In the genomic region with DNA sequence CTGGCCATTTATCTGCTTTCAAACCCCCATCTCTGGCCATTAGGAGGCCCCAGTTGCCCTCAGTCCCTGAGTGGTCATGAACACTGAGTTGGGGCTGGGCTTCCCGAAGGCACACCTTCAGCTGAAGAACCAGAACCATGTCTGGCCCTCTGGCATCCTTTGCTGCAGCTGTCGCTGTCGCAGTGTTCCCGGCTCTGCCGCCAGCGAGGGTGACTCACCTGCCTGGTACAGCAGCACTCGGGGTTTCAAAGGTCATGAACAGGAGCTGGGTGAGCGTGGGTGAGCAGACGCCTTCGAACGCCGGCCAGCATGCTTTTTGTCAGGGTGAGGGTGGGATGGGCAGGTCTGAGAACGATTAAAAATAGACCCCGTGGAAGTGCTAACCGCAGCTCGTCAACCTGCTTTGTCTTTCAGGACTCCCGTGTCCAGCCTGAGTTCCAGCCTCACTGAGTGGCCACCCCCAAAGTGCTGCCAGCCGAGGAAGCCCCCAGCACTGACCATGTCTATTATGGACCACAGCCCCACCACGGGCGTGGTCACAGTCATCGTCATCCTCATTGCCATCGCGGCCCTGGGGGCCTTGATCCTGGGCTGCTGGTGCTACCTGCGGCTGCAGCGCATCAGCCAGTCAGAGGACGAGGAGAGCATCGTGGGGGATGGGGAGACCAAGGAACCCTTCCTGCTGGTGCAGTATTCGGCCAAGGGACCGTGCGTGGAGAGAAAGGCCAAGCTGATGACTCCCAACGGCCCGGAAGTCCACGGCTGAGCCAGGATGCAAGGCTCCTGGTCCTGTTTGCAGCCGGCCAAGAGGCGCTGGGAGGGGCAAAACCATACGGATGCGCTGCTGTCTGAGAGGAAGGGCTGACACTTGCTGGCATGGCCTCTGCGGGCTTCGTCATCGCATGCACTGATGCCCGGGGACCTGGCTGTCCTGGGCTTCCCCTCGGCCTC, we compare ENCODE assay signal across 8 cellular contexts. TPM values are rescaled to one million over a fixed set of nuclear protein-coding genes. Genes with fewer than 3 reads are reported as not detected.
DNase-seq lines count a peak whose midpoint lies in the region; ATAC-seq and TF ChIP-seq lines count a peak whose summit lies in the region.

No MANE protein-coding gene starts in this region.

- peaks cover 27 to 86% (median 57%) of the 10 kb centered on the region in 4 donors for H3K4me1 Mint-ChIP-seq in CD4-positive, alpha-beta memory T cell
- peaks cover 88% of the 10 kb centered on the region for H3K4me1 Mint-ChIP-seq in CD14-positive monocyte

- peaks cover 52% of the 10 kb centered on the region for H3K4me1 ChIP-seq in CD4-positive, alpha-beta memory T cell (ENCODE audit: insufficient read depth, low read length)
- H3K4me1 ChIP-seq in IMR-90 (ENCODE audit: control insufficient read depth, insufficient read depth, low read length) (peaks cover 19% of the 10 kb centered on the region), body of pancreas (peaks cover 52% of the 10 kb centered on the region)

- no peak overlapping the region for H3K14ac ChIP-seq in IMR-90 (replicated peaks; ENCODE audit: low read depth, low read length)

- no peak overlapping the region for H3K56ac ChIP-seq in IMR-90 (ENCODE audit: extremely low read depth, insufficient read depth, low read length)

- H4K8ac ChIP-seq in IMR-90 (ENCODE audit: low read depth in 2 of 2, low read length in 2 of 2) = no peak overlapping the region

- H3K9me3 ChIP-seq in CD4-positive, alpha-beta memory T cell (ENCODE audit: control insufficient read depth in 1 of 2, low read length in 2 of 2) = no peaks in the 10 kb centered on the region
- H3K9me3 ChIP-seq in IMR-90 (ENCODE audit: control insufficient read depth, insufficient read depth, low read length) (no peaks in the 10 kb centered on the region), body of pancreas (no peaks in the 10 kb centered on the region)

- dilution Hi-C loops in IMR-90 (cut with HindIII; ENCODE audit: low sequenced_read_pairs, unreplicated experiment) = no loop called here

- H3K4me3 ChIP-seq in CD4-positive, alpha-beta memory T cell (ENCODE audit: low read length in 2 of 2) = no peak overlapping the region
- H3K4me3 ChIP-seq in IMR-90 (ENCODE audit: insufficient read depth, low read depth, low read length) (no peak overlapping the region), body of pancreas (no peak overlapping the region)

- TF ChIP-seq CTCF in IMR-90 (conservative IDR thresholded peaks at IDR 0.05; ENCODE audit: low read depth, low read length) = no peak
- peak in 3 of 7 experiments; percentile 4 to 47 (median 13) for TF ChIP-seq CTCF in body of pancreas (IDR thresholded peaks at IDR 0.05)
- TF ChIP-seq CTCF in CD14-positive monocyte (IDR thresholded peaks at IDR 0.05) = no peak

- peak in 1 of 5 donors; percentile 51 for DNase-seq in CD4-positive, alpha-beta memory T cell
- peak; percentile 15 for DNase-seq in IMR-90
- DNase-seq in body of pancreas = peak; percentile 88 to 97 (median 92)
- peak; percentile 94 for DNase-seq in myocyte (ENCODE audit: low read depth)
- DNase-seq in CD14-positive monocyte (ENCODE audit: low spot score) = no peak
- DNase-seq in iPS-NIHi7 (ENCODE audit: extremely low spot score) = no peak

- H3K36me3 ChIP-seq in CD4-positive, alpha-beta memory T cell (ENCODE audit: insufficient read depth, low read length) = peaks cover 33% of the 10 kb centered on the region
- H3K36me3 ChIP-seq in IMR-90 (ENCODE audit: control insufficient read depth, insufficient read depth, low read length) (peaks cover 49% of the 10 kb centered on the region), body of pancreas (replicated peaks in 1 of 2; ENCODE audit: insufficient read depth in 1 of 2, low read depth in 2 of 2) (peaks cover 0 to 20% of the 10 kb centered on the region in 2 donors)

- POLR2A ChIA-PET in CD4-positive, alpha-beta memory T cell (lab: Charles Lee; ENCODE audit: partially characterized antibody) = interaction anchor here (1.3 kb wide), 1 partner anchor 91 kb away, joined by 3 read pairs; no protein-coding TSS in a partner anchor
- POLR2A ChIA-PET in IMR-90 (lab: Charles Lee; ENCODE audit: unreplicated experiment) = no interaction called here

- no peak overlapping the region for H3K9ac ChIP-seq in IMR-90 (ENCODE audit: low read depth, low read length)

- H3K9me3 Mint-ChIP-seq in CD4-positive, alpha-beta memory T cell = no peaks in the 10 kb centered on the region
- no peaks in the 10 kb centered on the region for H3K9me3 Mint-ChIP-seq in CD14-positive monocyte

- no peak overlapping the region for H3K4me3 Mint-ChIP-seq in CD4-positive, alpha-beta memory T cell
- no peak overlapping the region for H3K4me3 Mint-ChIP-seq in CD14-positive monocyte

- H4K20me1 ChIP-seq in IMR-90 (ENCODE audit: insufficient read depth, low read length) = peaks cover 93% of the 10 kb centered on the region

- no peaks in the 10 kb centered on the region for H3K27me3 Mint-ChIP-seq in CD4-positive, alpha-beta memory T cell
- H3K27me3 Mint-ChIP-seq in CD14-positive monocyte (ENCODE audit: low read depth in 3 of 3) = peaks cover 2 to 3% (median 3%) of the 10 kb centered on the region in 3 donors

- intact Hi-C loops in CD4-positive, alpha-beta memory T cell (cut with micrococcal nuclease) = no loop called here
- intact Hi-C loops in IMR-90 (cut with micrococcal nuclease) = no loop called here
- intact Hi-C loops in body of pancreas (cut with DNase I) = no loop called here
- intact Hi-C loops in CD14-positive monocyte (cut with micrococcal nuclease) = no loop called here

- 98% methylated on average over 29 of the region's 42 CpGs; no CpG with 5 or more reads in 1 of the 2 experiments for WGBS in IMR-90 (ENCODE audit: extremely low coverage in 2 of 2, insufficient read length in 1 of 2), 2 experiments
- WGBS in body of pancreas, 2 donors = 54% methylated on average over 22 to 42 of the region's 42 CpGs

- H3K23ac ChIP-seq in IMR-90 (ENCODE audit: low read depth, low read length) = no peak overlapping the region

- peak overlapping the region; percentile 24 for H2AFZ ChIP-seq in IMR-90 (replicated peaks; ENCODE audit: low read length, poor library complexity)

- peak overlapping the region in 5 of 7 donors; percentile 2 to 89 (median 53) for H3K27ac Mint-ChIP-seq in CD4-positive, alpha-beta memory T cell
- peak overlapping the region in 2 of 7 donors; percentile 40 to 66 for H3K27ac Mint-ChIP-seq in CD14-positive monocyte

- H3K27me3 ChIP-seq in CD4-positive, alpha-beta memory T cell (ENCODE audit: insufficient read depth, low read length) = no peaks in the 10 kb centered on the region
- H3K27me3 ChIP-seq in IMR-90 (ENCODE audit: control insufficient read depth, insufficient read depth, low read length) = no peaks in the 10 kb centered on the region
- H3K27me3 ChIP-seq in body of pancreas = no peaks in the 10 kb centered on the region

- H3K4ac ChIP-seq in IMR-90 (ENCODE audit: low read depth, low read length) = no peak overlapping the region

- H2BK15ac ChIP-seq in IMR-90 (ENCODE audit: low read depth, low read length) = no peak overlapping the region

- CTCF ChIA-PET in CD4-positive, alpha-beta memory T cell (lab: Charles Lee; ENCODE audit: partially characterized antibody) = interaction anchor here (0.7 to 2.8 kb wide), 5 partner anchors 22 to 692 kb away, joined by 3 to 8 read pairs (median 3); no protein-coding TSS in a partner anchor
- CTCF ChIA-PET in IMR-90 (lab: Yijun Ruan, JAX) = interaction anchor here (0.9 kb wide), 1 partner anchor 47 kb away, joined by 4 read pairs; no protein-coding TSS in a partner anchor

- H3K18ac ChIP-seq in IMR-90 (ENCODE audit: low read depth, low read length) = no peak overlapping the region

- no peak overlapping the region for H2BK5ac ChIP-seq in IMR-90 (ENCODE audit: low read depth, low read length, poor library complexity, severe bottlenecking)

- no peak overlapping the region for H3K4me2 ChIP-seq in IMR-90 (ENCODE audit: low read depth, low read length)

- no peak overlapping the region for H4K5ac ChIP-seq in IMR-90 (ENCODE audit: low read depth, low read length)

- no peak for TF ChIP-seq RAD21 in IMR-90 (IDR thresholded peaks at IDR 0.05; ENCODE audit: low read length)

- H2BK20ac ChIP-seq in IMR-90 (ENCODE audit: low read depth, low read length) = no peak overlapping the region

- ATAC-seq in IMR-90 (ENCODE audit: low read depth) (no peak), body of pancreas (peak; percentile 91), HG02884 (IDR thresholded peaks at IDR 0.05; ENCODE audit: unreplicated experiment) (no peak), HG02678 (IDR thresholded peaks at IDR 0.05; ENCODE audit: unreplicated experiment) (no peak)

- H3K27ac ChIP-seq in CD4-positive, alpha-beta memory T cell (ENCODE audit: low read depth, low read length) = no peak overlapping the region
- H3K27ac ChIP-seq in IMR-90 (ENCODE audit: insufficient read depth, low read length) (no peak overlapping the region), body of pancreas (peak overlapping the region; percentile 39 to 84 (median 74))

- no peak overlapping the region for H2AK5ac ChIP-seq in IMR-90 (ENCODE audit: low read depth, low read length)

- H3K36me3 Mint-ChIP-seq in CD4-positive, alpha-beta memory T cell = peaks cover 14 to 54% of the 10 kb centered on the region in 2 donors
- H3K36me3 Mint-ChIP-seq in CD14-positive monocyte = peaks cover 63 to 91% of the 10 kb centered on the region in 2 donors

- H2AK9ac ChIP-seq in IMR-90 (replicated peaks; ENCODE audit: low read depth, low read length, poor library complexity) = peak overlapping the region; percentile 19

- H3K79me1 ChIP-seq in IMR-90 (ENCODE audit: low read depth in 1 of 2, low read length in 2 of 2) = peaks cover 24 to 90% of the 10 kb centered on the region in 2 experiments

- peaks cover 29% of the 10 kb centered on the region; the same call in 1 of the 2 replicates for H3K9me1 ChIP-seq in IMR-90 (ENCODE audit: insufficient read depth, low read length)

- no peak overlapping the region for H2BK120ac ChIP-seq in IMR-90 (ENCODE audit: low read depth, low read length)

- no peak overlapping the region for H4K91ac ChIP-seq in IMR-90 (ENCODE audit: insufficient read depth, low read depth, low read length)

- TF ChIP-seq POLR2A in IMR-90 (IDR thresholded peaks at IDR 0.05; ENCODE audit: low read depth, low read length) (no peak), body of pancreas (IDR thresholded peaks at IDR 0.05) (peak in 1 of 3 donors; percentile 35)

- BruUV-seq in IMR-90 (replicated peaks; lab: Mats Ljungman, UMichigan) = no TSS peak

- in situ Hi-C loops in IMR-90 (cut with MboI; ENCODE audit: low sequenced_read_pairs) = no loop called here

TF ChIP-seq in IMR-90, 13 proteins besides CTCF, POLR2A, EP300 and RAD21 (continues in another document):
- TF ChIP-seq BHLHE40 (IDR thresholded peaks at IDR 0.05; ENCODE audit: low read depth, low read length) (no peak), MAFK (IDR thresholded peaks at IDR 0.05; ENCODE audit: low read depth, low read length) (no peak)

RNA-seq across cellular contexts. Expression of gene SNN, which starts 7.6 kb away (rescaled TPM):
- 10 to 100 TPM; 19.2 to 20.4 TPM for total RNA-seq in CD4-positive, alpha-beta memory T cell
- 10 to 100 TPM; 16.1 to 16.7 TPM for polyA plus RNA-seq in CD4-positive, alpha-beta memory T cell
- 8.6 and 10.0 TPM in 2 replicates for total RNA-seq in IMR-90 (2012; rRNA removed)
- 11.8 and 13.0 TPM in 2 replicates for polyA plus RNA-seq in IMR-90 (2012; rRNA removed)
- 9.3 and 14.5 TPM in 2 replicates for polyA plus RNA-seq in IMR-90 (2012; cell fraction: cytosol; rRNA removed)
- 7.9 and 13.2 TPM in 2 replicates for polyA plus RNA-seq in IMR-90 (2012; cell fraction: nucleus; rRNA removed; ENCODE audit: low replicate concordance)
- total RNA-seq in body of pancreas = 10 to 100 TPM in 1 of 2 donors, 1 to 10 TPM in 1; 7.5 to 10.9 TPM
- total RNA-seq in myocyte = 14.4 and 15.4 TPM in 2 replicates
- 13.9 TPM for polyA plus RNA-seq in myocyte (2012)
- 100 to 1,000 TPM in 1 of 2 donors, 10 to 100 TPM in 1; 91.7 to 111 TPM for polyA plus RNA-seq in CD14-positive monocyte

Comparison
In these comparisons a context has a peak if more than half of its experiments do, and no peak if none do; other contexts are left out.
1. DNase-seq: peak in IMR-90 (single experiment), body of pancreas (4 of 4) and myocyte (single experiment); none in CD14-positive monocyte (single experiment) and iPS-NIHi7 (single experiment).
2. H3K27ac ChIP-seq: peak in body of pancreas (4 of 4); none in CD4-positive, alpha-beta memory T cell (single experiment) and IMR-90 (single experiment).